37 cellular contexts compared by ENCODE assay signal in genomic region chr6:69706724-69707123, GRCh38.
"Had no signal": no experiment of that assay in that cellular context is flagged by ENCODE, and none has a peak within 500 bp of the region (broad histone marks: within the 10 kb centered on the region; RNA-seq: fewer than 3 reads in every experiment).

No MANE protein-coding gene starts in this region.

- H3K9me3 Mint-ChIP-seq: activated CD4-positive, alpha-beta memory T cell treated with anti-CD3 and anti-CD28 coated beads, Interleukin-2, amount 10 ng/mL, durations not matched to agents 7 days and 5 days; activated CD4-positive, alpha-beta T cell treated with anti-CD3 and anti-CD28 coated beads, Interleukin-2, amount 10 ng/mL, durations not matched to agents 7 days and 5 days; activated naive CD4-positive, alpha-beta T cell treated with anti-CD3 and anti-CD28 coated beads, Interleukin-2, amount 10 ng/mL, durations not matched to agents 7 days and 5 days; activated naive CD4-positive, alpha-beta T cell treated with anti-CD3 and anti-CD28 coated beads, Interleukin-2, amount 50 U/mL, for 24 hours; activated naive CD8-positive, alpha-beta T cell treated with anti-CD3 and anti-CD28 coated beads, Interleukin-2, amount 10 ng/mL, durations not matched to agents 7 days and 5 days; activated naive CD8-positive, alpha-beta T cell treated with anti-CD3 and anti-CD28 coated beads, Interleukin-2, amount 50 U/mL, for 24 hours; activated T-cell treated with anti-CD3 and anti-CD28 coated beads, Interleukin-2, amount 50 U/mL, for 24 hours; activated T-helper 2 cell treated with anti-CD3 and anti-CD28 coated beads, Interferon-gamma antibody, Interleukin-2, Interleukin-4, amounts not matched to agents 10 μg/mL and 5 μg/mL and 100 μg/mL, durations not matched to agents 14 hours and 24 hours and 36 hours; central memory CD8-positive, alpha-beta T cell; T-helper 1 cell treated with Interleukin-12 subunit alpha and Interleukin-12 subunit beta and Interleukin-4 antibody, amounts not matched to agents 30 μg/mL and 1 μg/mL, for 36 hours; T-helper 2 cell treated with Interferon-gamma antibody and Interleukin-4, amounts not matched to agents 5 μg/mL and 100 μg/mL, for 36 hours had no signal

- H3K27me3 ChIP-seq: ascending aorta, cardiac muscle cell had no signal

- DNase-seq: activated CD4-positive, alpha-beta memory T cell treated with anti-CD3 and anti-CD28 coated beads, Interleukin-2, amount 10 ng/mL, durations not matched to agents 7 days and 5 days; activated CD4-positive, alpha-beta T cell treated with anti-CD3 and anti-CD28 coated beads for 1 hour; activated CD4-positive, alpha-beta T cell treated with anti-CD3 and anti-CD28 coated beads for 36 hours; activated CD4-positive, alpha-beta T cell treated with anti-CD3 and anti-CD28 coated beads for 48 hours; activated CD4-positive, alpha-beta T cell treated with anti-CD3 and anti-CD28 coated beads, Interleukin-2, amount 10 ng/mL, durations not matched to agents 7 days and 5 days; activated CD4-positive, alpha-beta T cell treated with anti-CD3 and anti-CD28 coated beads, Interleukin-2, amount 50 U/mL, for 48 hours; activated CD4-positive, CD25-positive, alpha-beta regulatory T cell; activated CD8-positive, alpha-beta memory T cell treated with anti-CD3 and anti-CD28 coated beads for 24 hours; activated CD8-positive, alpha-beta memory T cell treated with anti-CD3 and anti-CD28 coated beads, Interleukin-2, amount 10 ng/mL, durations not matched to agents 7 days and 5 days; activated CD8-positive, alpha-beta memory T cell treated with anti-CD3 and anti-CD28 coated beads, Interleukin-2, amount 50 U/mL, for 48 hours; activated CD8-positive, alpha-beta T cell treated with anti-CD3 and anti-CD28 coated beads, Interleukin-2, amount 10 ng/mL, durations not matched to agents 7 days and 5 days; activated effector memory CD4-positive, alpha-beta T cell treated with Interleukin-2 at 50 U/mL for 16 hours; activated gamma-delta T cell; activated naive CD4-positive, alpha-beta T cell treated with anti-CD3 and anti-CD28 coated beads, Interleukin-2, amount 10 ng/mL, durations not matched to agents 7 days and 5 days; activated naive CD4-positive, alpha-beta T cell treated with Interleukin-2 at 50 U/mL for 16 hours; activated naive CD8-positive, alpha-beta T cell treated with anti-CD3 and anti-CD28 coated beads, Interleukin-2, amount 10 ng/mL, durations not matched to agents 7 days and 5 days; activated naive CD8-positive, alpha-beta T cell treated with anti-CD3 and anti-CD28 coated beads, Interleukin-2, amount 50 U/mL, for 24 hours; activated T-cell treated with anti-CD3 and anti-CD28 coated beads, Interleukin-2, amount 50 U/mL, for 24 hours; activated T-cell treated with anti-CD3 and anti-CD28 coated beads, Interleukin-2, amount 50 U/mL, for 48 hours; amygdala; anterior cingulate cortex; caudate nucleus; cerebellar nuclear complex; T-helper 1 cell; T-helper 2 cell; T-helper 9 cell had no signal

- ATAC-seq: activated CD4-positive, alpha-beta T cell treated with anti-CD3 and anti-CD28 coated beads for 36 hours; activated CD4-positive, CD25-positive, alpha-beta regulatory T cell treated with anti-CD3 and anti-CD28 coated beads, Interleukin-2, amount 50 U/mL, for 24 hours; activated CD8-positive, alpha-beta memory T cell treated with anti-CD3 and anti-CD28 coated beads, Interleukin-2, amount 10 ng/mL, durations not matched to agents 7 days and 5 days; activated CD8-positive, alpha-beta T cell treated with anti-CD3 and anti-CD28 coated beads, Interleukin-2, amount 10 ng/mL, durations not matched to agents 7 days and 5 days; activated naive CD8-positive, alpha-beta T cell treated with anti-CD3 and anti-CD28 coated beads, Interleukin-2, amount 50 U/mL, for 24 hours had no signal

- H3K4me3 ChIP-seq: ascending aorta, cardiac muscle cell had no signal

- H3K27me3 Mint-ChIP-seq: activated CD4-positive, alpha-beta memory T cell treated with anti-CD3 and anti-CD28 coated beads, Interleukin-2, amount 10 ng/mL, durations not matched to agents 7 days and 5 days; activated CD4-positive, alpha-beta T cell treated with anti-CD3 and anti-CD28 coated beads for 36 hours; activated CD4-positive, alpha-beta T cell treated with anti-CD3 and anti-CD28 coated beads, Interleukin-2, amount 10 ng/mL, durations not matched to agents 7 days and 5 days; activated CD8-positive, alpha-beta memory T cell treated with anti-CD3 and anti-CD28 coated beads, Interleukin-2, amount 10 ng/mL, durations not matched to agents 7 days and 5 days; activated naive CD4-positive, alpha-beta T cell treated with anti-CD3 and anti-CD28 coated beads, Interleukin-2, amount 10 ng/mL, durations not matched to agents 7 days and 5 days; activated naive CD4-positive, alpha-beta T cell treated with anti-CD3 and anti-CD28 coated beads, Interleukin-2, amount 50 U/mL, for 24 hours; activated naive CD8-positive, alpha-beta T cell; activated naive CD8-positive, alpha-beta T cell treated with anti-CD3 and anti-CD28 coated beads, Interleukin-2, amount 10 ng/mL, durations not matched to agents 7 days and 5 days; activated naive CD8-positive, alpha-beta T cell treated with anti-CD3 and anti-CD28 coated beads, Interleukin-2, amount 50 U/mL, for 24 hours; activated T-cell treated with anti-CD3 and anti-CD28 coated beads, Interleukin-2, amount 50 U/mL, for 24 hours; central memory CD8-positive, alpha-beta T cell had no signal

- H3K4me1 Mint-ChIP-seq: activated CD4-positive, alpha-beta memory T cell treated with anti-CD3 and anti-CD28 coated beads, Interleukin-2, amount 10 ng/mL, durations not matched to agents 7 days and 5 days; activated CD4-positive, alpha-beta T cell treated with anti-CD3 and anti-CD28 coated beads for 36 hours; activated CD4-positive, alpha-beta T cell treated with anti-CD3 and anti-CD28 coated beads, Interleukin-2, amount 10 ng/mL, durations not matched to agents 7 days and 5 days; activated CD8-positive, alpha-beta memory T cell treated with anti-CD3 and anti-CD28 coated beads, Interleukin-2, amount 10 ng/mL, durations not matched to agents 7 days and 5 days; activated naive CD4-positive, alpha-beta T cell treated with anti-CD3 and anti-CD28 coated beads, Interleukin-2, amount 10 ng/mL, durations not matched to agents 7 days and 5 days; activated naive CD8-positive, alpha-beta T cell treated with anti-CD3 and anti-CD28 coated beads, Interleukin-2, amount 10 ng/mL, durations not matched to agents 7 days and 5 days; activated naive CD8-positive, alpha-beta T cell treated with anti-CD3 and anti-CD28 coated beads, Interleukin-2, amount 50 U/mL, for 24 hours; brain had no signal

- H3K4me1 ChIP-seq: ascending aorta had no signal

- H3K27ac Mint-ChIP-seq: activated CD4-positive, alpha-beta memory T cell treated with anti-CD3 and anti-CD28 coated beads, Interleukin-2, amount 10 ng/mL, durations not matched to agents 7 days and 5 days; activated CD4-positive, alpha-beta T cell treated with anti-CD3 and anti-CD28 coated beads for 36 hours; activated CD4-positive, alpha-beta T cell treated with anti-CD3 and anti-CD28 coated beads, Interleukin-2, amount 10 ng/mL, durations not matched to agents 7 days and 5 days; activated CD8-positive, alpha-beta memory T cell treated with anti-CD3 and anti-CD28 coated beads, Interleukin-2, amount 10 ng/mL, durations not matched to agents 7 days and 5 days; activated CD8-positive, alpha-beta T cell treated with anti-CD3 and anti-CD28 coated beads, Interleukin-2, amount 10 ng/mL, durations not matched to agents 7 days and 5 days; activated naive CD4-positive, alpha-beta T cell treated with anti-CD3 and anti-CD28 coated beads, Interleukin-2, amount 10 ng/mL, durations not matched to agents 7 days and 5 days; activated naive CD8-positive, alpha-beta T cell; activated naive CD8-positive, alpha-beta T cell treated with anti-CD3 and anti-CD28 coated beads, Interleukin-2, amount 10 ng/mL, durations not matched to agents 7 days and 5 days; activated naive CD8-positive, alpha-beta T cell treated with anti-CD3 and anti-CD28 coated beads, Interleukin-2, amount 50 U/mL, for 24 hours; activated T-cell treated with anti-CD3 and anti-CD28 coated beads, Interleukin-2, amount 50 U/mL, for 24 hours; activated T-helper 2 cell treated with anti-CD3 and anti-CD28 coated beads, Interferon-gamma antibody, Interleukin-2, Interleukin-4, amounts not matched to agents 10 μg/mL and 5 μg/mL and 100 μg/mL, durations not matched to agents 14 hours and 24 hours and 36 hours; brain; T-helper 1 cell treated with Interleukin-12 subunit alpha and Interleukin-12 subunit beta and Interleukin-4 antibody, amounts not matched to agents 30 μg/mL and 1 μg/mL, for 36 hours; T-helper 2 cell treated with Interferon-gamma antibody and Interleukin-4, amounts not matched to agents 5 μg/mL and 100 μg/mL, for 36 hours had no signal

- H3K36me3 ChIP-seq: cardiac muscle cell had no signal

- H3K9me3 ChIP-seq: ascending aorta had no signal

- H3K4me3 Mint-ChIP-seq: activated CD4-positive, alpha-beta memory T cell treated with anti-CD3 and anti-CD28 coated beads, Interleukin-2, amount 10 ng/mL, durations not matched to agents 7 days and 5 days; activated CD4-positive, alpha-beta T cell treated with anti-CD3 and anti-CD28 coated beads for 36 hours; activated CD4-positive, alpha-beta T cell treated with anti-CD3 and anti-CD28 coated beads, Interleukin-2, amount 10 ng/mL, durations not matched to agents 7 days and 5 days; activated CD8-positive, alpha-beta memory T cell treated with anti-CD3 and anti-CD28 coated beads, Interleukin-2, amount 10 ng/mL, durations not matched to agents 7 days and 5 days; activated CD8-positive, alpha-beta T cell treated with anti-CD3 and anti-CD28 coated beads, Interleukin-2, amount 10 ng/mL, durations not matched to agents 7 days and 5 days; activated naive CD4-positive, alpha-beta T cell treated with anti-CD3 and anti-CD28 coated beads, Interleukin-2, amount 10 ng/mL, durations not matched to agents 7 days and 5 days; activated naive CD4-positive, alpha-beta T cell treated with anti-CD3 and anti-CD28 coated beads, Interleukin-2, amount 50 U/mL, for 24 hours; activated naive CD8-positive, alpha-beta T cell; activated naive CD8-positive, alpha-beta T cell treated with anti-CD3 and anti-CD28 coated beads, Interleukin-2, amount 10 ng/mL, durations not matched to agents 7 days and 5 days; activated naive CD8-positive, alpha-beta T cell treated with anti-CD3 and anti-CD28 coated beads, Interleukin-2, amount 50 U/mL, for 24 hours; activated T-cell treated with anti-CD3 and anti-CD28 coated beads, Interleukin-2, amount 50 U/mL, for 24 hours; brain; central memory CD8-positive, alpha-beta T cell; T-helper 1 cell treated with Interleukin-12 subunit alpha and Interleukin-12 subunit beta and Interleukin-4 antibody, amounts not matched to agents 30 μg/mL and 1 μg/mL, for 36 hours; T-helper 2 cell treated with Interferon-gamma antibody and Interleukin-4, amounts not matched to agents 5 μg/mL and 100 μg/mL, for 36 hours had no signal

- H3K27ac ChIP-seq: ascending aorta, cardiac muscle cell, VCaP had no signal
